In the genomic region with DNA sequence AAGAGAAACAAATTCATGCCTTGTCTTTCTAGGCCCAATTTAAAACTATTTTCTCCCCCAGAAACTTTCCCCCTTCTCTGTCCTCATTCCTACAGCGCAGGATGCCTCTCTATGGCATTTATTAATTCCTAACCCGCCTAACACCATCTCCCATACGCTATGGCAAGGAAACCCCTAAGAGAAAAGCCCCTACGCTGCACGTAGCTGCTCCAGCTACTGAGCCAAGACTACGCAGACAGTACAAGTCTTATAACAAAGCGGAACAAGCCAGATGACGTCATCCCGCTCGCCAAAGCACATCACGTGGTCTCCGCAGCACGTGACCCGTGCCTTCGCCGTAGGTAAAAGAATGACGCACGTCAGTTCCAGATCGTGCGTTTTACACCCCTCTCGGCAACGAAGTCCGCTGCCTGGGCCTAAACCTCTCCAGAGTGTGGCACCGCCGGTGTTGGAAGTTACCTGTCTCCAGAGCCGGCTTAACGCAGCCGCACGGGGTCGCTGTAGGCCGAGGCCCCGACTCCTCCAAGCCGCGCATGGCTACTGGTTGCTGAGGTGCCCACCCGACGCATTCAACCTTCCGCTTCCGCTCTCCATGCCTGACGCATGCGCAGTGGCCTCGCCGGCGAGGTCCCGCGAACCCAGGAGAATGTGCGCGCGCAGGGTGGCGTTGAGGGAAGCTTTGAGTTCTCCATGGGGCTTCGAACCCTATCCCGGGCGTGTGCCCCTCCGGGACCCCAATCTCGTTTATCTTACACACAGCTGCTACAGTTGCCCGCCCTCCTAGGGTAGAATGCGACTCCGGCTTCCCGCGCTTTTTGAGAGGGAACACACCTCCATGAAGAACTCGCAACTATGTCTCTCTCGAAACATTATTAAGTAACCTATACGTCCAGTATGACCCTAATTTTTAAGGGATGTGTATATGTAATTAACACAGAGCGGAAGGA, we compare ENCODE assay signal across 1 cellular context.
TF ChIP-seq lines count a peak whose summit lies in the region.

TSS of gene TRMO (minus strand) at position 542 of the 947 bp plus-strand sequence. CDS start at position 535, 7 bp downstream.

TF ChIP-seq in K562, 482 proteins besides CTCF, POLR2A, EP300 and RAD21 (continued from another document):
- TF ChIP-seq KAT7 (CRISPR knock-in tag; IDR thresholded peaks at IDR 0.05; ENCODE audit: borderline replicate concordance) (peak; percentile 73; the same call in 1 of the 2 replicates), NUFIP1 (IDR thresholded peaks at IDR 0.05; ENCODE audit: partially characterized antibody) (no peak), GATAD2B (IDR thresholded peaks at IDR 0.05; ENCODE audit: borderline replicate concordance) (0 out of 2 replicates have a peak, but pooled peaks have one; percentile 26), TAF15 (IDR thresholded peaks at IDR 0.05; ENCODE audit: low read depth, low read length) (no peak), MAX (CRISPR knock-in tag; IDR thresholded peaks at IDR 0.05) (peak; percentile 98), ZBTB2 (IDR thresholded peaks at IDR 0.05) (peak; percentile 99), MYC (IDR thresholded peaks at IDR 0.05; ENCODE audit: low read depth, low read length) (peak; percentile 95), MYC (CRISPR knock-in tag; IDR thresholded peaks at IDR 0.05; ENCODE audit: borderline replicate concordance, low read depth) (peak; percentile 97), ZBTB9 (CRISPR knock-in tag; IDR thresholded peaks at IDR 0.05) (peak; percentile 96), TEAD4 (IDR thresholded peaks at IDR 0.05; ENCODE audit: low read length) (no peak; the same call in 1 of the 2 replicates), TEAD4 (CRISPR knock-in tag; IDR thresholded peaks at IDR 0.05; ENCODE audit: borderline replicate concordance) (no peak), SRSF9 (IDR thresholded peaks at IDR 0.05; ENCODE audit: borderline replicate concordance, low read depth, low read length) (no peak), EHMT2 (IDR thresholded peaks at IDR 0.05) (0 out of 2 replicates have a peak, but pooled peaks have one; percentile 9), SAFB (IDR thresholded peaks at IDR 0.05; ENCODE audit: borderline replicate concordance, low read depth, low read length) (no peak), CTCFL (IDR thresholded peaks at IDR 0.05; ENCODE audit: borderline replicate concordance, insufficient read depth, low read depth, low read length, poor library complexity, severe bottlenecking) (peak; percentile 63), SMC3 (conservative IDR thresholded peaks at IDR 0.05; ENCODE audit: insufficient read depth, low read depth, low read length) (peak; percentile 60; the same call in 1 of the 2 replicates), PTBP1 (IDR thresholded peaks at IDR 0.05; ENCODE audit: low read depth, low read length) (peak; percentile 91), ZNF830 (CRISPR knock-in tag; IDR thresholded peaks at IDR 0.05) (0 out of 2 replicates have a peak, but pooled peaks have one; percentile 81), ZNF583 (CRISPR knock-in tag; IDR thresholded peaks at IDR 0.05) (peak; percentile 93; the same call in 1 of the 2 replicates), RBM22 (IDR thresholded peaks at IDR 0.05; ENCODE audit: low read depth, low read length, poor library complexity, severe bottlenecking) (no peak), TAL1 (IDR thresholded peaks at IDR 0.05) (no peak; the same call in 1 of the 2 replicates), ZC3H11A (IDR thresholded peaks at IDR 0.05; ENCODE audit: low read depth, low read length) (no peak; the same call in 1 of the 2 replicates), FOXJ3 (CRISPR knock-in tag; IDR thresholded peaks at IDR 0.05) (no peak), STAT5A (IDR thresholded peaks at IDR 0.05; ENCODE audit: borderline replicate concordance, low read length) (peak; percentile 49; the same call in 1 of the 2 replicates), CUX1 (CRISPR knock-in tag; IDR thresholded peaks at IDR 0.05) (peak; percentile 76; the same call in 1 of the 2 replicates), HMG20B (CRISPR knock-in tag; IDR thresholded peaks at IDR 0.05) (peak; percentile 91), ARID1B (IDR thresholded peaks at IDR 0.05) (peak; percentile 77; the same call in 1 of the 2 replicates)
- TF ChIP-seq, protein P1, sequence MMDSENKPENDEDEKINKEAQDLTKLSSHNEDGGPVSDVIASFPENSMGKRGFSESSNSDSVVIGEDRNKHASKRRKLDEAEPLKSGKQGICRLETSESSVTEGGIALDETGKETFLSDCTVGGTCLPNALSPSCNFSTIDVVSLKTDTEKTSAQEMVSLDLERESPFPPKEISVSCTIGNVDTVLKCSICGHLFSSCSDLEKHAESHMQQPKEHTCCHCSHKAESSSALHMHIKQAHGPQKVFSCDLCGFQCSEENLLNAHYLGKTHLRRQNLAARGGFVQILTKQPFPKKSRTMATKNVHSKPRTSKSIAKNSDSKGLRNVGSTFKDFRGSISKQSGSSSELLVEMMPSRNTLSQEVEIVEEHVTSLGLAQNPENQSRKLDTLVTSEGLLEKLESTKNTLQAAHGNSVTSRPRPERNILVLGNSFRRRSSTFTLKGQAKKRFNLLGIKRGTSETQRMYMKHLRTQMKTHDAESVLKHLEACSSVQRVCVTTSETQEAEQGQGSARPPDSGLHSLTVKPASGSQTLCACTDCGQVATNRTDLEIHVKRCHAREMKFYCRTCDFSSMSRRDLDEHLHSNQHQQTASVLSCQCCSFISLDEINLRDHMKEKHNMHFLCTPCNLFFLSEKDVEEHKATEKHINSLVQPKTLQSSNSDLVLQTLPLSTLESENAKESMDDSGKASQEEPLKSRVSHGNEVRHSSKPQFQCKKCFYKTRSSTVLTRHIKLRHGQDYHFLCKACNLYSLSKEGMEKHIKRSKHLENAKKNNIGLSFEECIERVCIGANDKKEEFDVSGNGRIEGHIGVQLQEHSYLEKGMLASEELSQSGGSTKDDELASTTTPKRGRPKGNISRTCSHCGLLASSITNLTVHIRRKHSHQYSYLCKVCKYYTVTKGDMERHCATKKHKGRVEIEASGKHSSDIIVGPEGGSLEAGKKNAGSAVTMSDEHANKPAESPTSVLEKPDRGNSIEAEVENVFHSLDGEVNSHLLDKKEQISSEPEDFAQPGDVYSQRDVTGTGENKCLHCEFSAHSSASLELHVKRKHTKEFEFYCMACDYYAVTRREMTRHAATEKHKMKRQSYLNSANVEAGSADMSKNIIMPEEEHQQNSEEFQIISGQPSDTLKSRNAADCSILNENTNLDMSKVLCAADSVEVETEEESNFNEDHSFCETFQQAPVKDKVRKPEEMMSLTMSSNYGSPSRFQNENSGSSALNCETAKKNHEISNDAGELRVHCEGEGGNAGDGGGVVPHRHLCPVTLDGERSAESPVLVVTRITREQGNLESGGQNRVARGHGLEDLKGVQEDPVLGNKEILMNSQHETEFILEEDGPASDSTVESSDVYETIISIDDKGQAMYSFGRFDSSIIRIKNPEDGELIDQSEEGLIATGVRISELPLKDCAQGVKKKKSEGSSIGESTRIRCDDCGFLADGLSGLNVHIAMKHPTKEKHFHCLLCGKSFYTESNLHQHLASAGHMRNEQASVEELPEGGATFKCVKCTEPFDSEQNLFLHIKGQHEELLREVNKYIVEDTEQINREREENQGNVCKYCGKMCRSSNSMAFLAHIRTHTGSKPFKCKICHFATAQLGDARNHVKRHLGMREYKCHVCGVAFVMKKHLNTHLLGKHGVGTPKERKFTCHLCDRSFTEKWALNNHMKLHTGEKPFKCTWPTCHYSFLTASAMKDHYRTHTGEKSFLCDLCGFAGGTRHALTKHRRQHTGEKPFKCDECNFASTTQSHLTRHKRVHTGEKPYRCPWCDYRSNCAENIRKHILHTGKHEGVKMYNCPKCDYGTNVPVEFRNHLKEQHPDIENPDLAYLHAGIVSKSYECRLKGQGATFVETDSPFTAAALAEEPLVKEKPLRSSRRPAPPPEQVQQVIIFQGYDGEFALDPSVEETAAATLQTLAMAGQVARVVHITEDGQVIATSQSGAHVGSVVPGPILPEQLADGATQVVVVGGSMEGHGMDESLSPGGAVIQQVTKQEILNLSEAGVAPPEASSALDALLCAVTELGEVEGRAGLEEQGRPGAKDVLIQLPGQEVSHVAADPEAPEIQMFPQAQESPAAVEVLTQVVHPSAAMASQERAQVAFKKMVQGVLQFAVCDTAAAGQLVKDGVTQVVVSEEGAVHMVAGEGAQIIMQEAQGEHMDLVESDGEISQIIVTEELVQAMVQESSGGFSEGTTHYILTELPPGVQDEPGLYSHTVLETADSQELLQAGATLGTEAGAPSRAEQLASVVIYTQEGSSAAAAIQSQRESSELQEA (IDR thresholded peaks at IDR 0.05; ENCODE audit: low read depth): no peak
